1 cellular context compared by ENCODE assay signal in the genomic region with DNA sequence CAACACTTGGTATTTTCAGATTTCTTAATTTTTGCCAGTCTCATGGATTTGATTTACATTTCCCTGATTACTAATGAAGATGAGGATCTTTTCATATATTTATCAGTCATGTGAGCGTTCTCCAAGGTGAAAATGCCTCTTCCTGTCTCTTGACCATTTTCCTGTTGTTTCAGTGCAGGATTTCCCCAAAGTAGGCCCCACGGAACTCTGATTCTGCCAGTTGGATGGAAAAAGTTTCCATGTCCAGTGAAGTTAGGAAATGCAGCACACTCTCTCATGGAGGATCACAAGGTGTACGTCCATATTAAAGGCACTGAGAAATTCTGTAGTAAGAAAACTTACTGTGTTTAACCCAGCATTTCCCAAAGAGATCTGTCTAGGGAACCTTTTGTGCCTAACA.
TF ChIP-seq lines count a peak whose summit lies in the region.

No MANE protein-coding gene starts in this region.

TF ChIP-seq in HepG2, 621 proteins besides CTCF, POLR2A, EP300 and RAD21:
- no peak for TF ChIP-seq KMT2A (CRISPR knock-in tag; IDR thresholded peaks at IDR 0.05)
- no peak for TF ChIP-seq CEBPB (IDR thresholded peaks at IDR 0.05; ENCODE audit: borderline replicate concordance, low read depth, low read length)
- TF ChIP-seq, protein P1, sequence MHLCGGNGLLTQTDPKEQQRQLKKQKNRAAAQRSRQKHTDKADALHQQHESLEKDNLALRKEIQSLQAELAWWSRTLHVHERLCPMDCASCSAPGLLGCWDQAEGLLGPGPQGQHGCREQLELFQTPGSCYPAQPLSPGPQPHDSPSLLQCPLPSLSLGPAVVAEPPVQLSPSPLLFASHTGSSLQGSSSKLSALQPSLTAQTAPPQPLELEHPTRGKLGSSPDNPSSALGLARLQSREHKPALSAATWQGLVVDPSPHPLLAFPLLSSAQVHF (CRISPR knock-in tag; IDR thresholded peaks at IDR 0.05): no peak
- no peak for TF ChIP-seq ZNF563 (CRISPR knock-in tag; IDR thresholded peaks at IDR 0.05)
- TF ChIP-seq FLYWCH1 (CRISPR knock-in tag; IDR thresholded peaks at IDR 0.05): no peak
- no peak for TF ChIP-seq ZNF652 (CRISPR knock-in tag; IDR thresholded peaks at IDR 0.05; ENCODE audit: borderline replicate concordance, low read depth)
- TF ChIP-seq, protein P2, sequence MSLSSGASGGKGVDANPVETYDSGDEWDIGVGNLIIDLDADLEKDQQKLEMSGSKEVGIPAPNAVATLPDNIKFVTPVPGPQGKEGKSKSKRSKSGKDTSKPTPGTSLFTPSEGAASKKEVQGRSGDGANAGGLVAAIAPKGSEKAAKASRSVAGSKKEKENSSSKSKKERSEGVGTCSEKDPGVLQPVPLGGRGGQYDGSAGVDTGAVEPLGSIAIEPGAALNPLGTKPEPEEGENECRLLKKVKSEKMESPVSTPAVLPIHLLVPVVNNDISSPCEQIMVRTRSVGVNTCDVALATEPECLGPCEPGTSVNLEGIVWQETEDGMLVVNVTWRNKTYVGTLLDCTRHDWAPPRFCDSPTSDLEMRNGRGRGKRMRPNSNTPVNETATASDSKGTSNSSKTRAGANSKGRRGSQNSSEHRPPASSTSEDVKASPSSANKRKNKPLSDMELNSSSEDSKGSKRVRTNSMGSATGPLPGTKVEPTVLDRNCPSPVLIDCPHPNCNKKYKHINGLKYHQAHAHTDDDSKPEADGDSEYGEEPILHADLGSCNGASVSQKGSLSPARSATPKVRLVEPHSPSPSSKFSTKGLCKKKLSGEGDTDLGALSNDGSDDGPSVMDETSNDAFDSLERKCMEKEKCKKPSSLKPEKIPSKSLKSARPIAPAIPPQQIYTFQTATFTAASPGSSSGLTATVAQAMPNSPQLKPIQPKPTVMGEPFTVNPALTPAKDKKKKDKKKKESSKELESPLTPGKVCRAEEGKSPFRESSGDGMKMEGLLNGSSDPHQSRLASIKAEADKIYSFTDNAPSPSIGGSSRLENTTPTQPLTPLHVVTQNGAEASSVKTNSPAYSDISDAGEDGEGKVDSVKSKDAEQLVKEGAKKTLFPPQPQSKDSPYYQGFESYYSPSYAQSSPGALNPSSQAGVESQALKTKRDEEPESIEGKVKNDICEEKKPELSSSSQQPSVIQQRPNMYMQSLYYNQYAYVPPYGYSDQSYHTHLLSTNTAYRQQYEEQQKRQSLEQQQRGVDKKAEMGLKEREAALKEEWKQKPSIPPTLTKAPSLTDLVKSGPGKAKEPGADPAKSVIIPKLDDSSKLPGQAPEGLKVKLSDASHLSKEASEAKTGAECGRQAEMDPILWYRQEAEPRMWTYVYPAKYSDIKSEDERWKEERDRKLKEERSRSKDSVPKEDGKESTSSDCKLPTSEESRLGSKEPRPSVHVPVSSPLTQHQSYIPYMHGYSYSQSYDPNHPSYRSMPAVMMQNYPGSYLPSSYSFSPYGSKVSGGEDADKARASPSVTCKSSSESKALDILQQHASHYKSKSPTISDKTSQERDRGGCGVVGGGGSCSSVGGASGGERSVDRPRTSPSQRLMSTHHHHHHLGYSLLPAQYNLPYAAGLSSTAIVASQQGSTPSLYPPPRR (CRISPR knock-in tag; IDR thresholded peaks at IDR 0.05; ENCODE audit: borderline replicate concordance): no peak
- TF ChIP-seq, protein P3, sequence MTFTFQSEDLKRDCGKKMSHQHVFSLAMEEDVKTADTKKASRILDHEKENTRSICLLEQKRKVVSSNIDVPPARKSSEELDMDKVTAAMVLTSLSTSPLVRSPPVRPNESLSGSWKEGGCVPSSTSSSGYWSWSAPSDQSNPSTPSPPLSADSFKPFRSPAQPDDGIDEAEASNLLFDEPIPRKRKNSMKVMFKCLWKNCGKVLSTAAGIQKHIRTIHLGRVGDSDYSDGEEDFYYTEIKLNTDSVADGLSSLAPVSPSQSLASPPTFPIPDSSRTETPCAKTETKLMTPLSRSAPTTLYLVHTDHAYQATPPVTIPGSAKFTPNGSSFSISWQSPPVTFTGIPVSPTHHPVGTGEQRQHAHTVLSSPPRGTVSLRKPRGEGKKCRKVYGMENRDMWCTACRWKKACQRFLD (CRISPR knock-in tag; IDR thresholded peaks at IDR 0.05; ENCODE audit: borderline replicate concordance): no peak
- TF ChIP-seq, protein P4, sequence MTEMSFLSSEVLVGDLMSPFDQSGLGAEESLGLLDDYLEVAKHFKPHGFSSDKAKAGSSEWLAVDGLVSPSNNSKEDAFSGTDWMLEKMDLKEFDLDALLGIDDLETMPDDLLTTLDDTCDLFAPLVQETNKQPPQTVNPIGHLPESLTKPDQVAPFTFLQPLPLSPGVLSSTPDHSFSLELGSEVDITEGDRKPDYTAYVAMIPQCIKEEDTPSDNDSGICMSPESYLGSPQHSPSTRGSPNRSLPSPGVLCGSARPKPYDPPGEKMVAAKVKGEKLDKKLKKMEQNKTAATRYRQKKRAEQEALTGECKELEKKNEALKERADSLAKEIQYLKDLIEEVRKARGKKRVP (CRISPR knock-in tag; IDR thresholded peaks at IDR 0.05): no peak
- no peak for TF ChIP-seq ZNF331 (CRISPR knock-in tag; IDR thresholded peaks at IDR 0.05)
- TF ChIP-seq HNF4A (CRISPR knock-in tag; IDR thresholded peaks at IDR 0.05): no peak
- no peak for TF ChIP-seq ZNF451 (CRISPR knock-in tag; IDR thresholded peaks at IDR 0.05)
- TF ChIP-seq HOXA9 (CRISPR knock-in tag; IDR thresholded peaks at IDR 0.05; ENCODE audit: borderline replicate concordance): no peak
